Comparison of ENCODE assay signal across 18 cellular contexts in genomic region chr10:9016930-9017329, GRCh38.
"Had no signal": no experiment of that assay in that cellular context is flagged by ENCODE, and none has a peak within 500 bp of the region (broad histone marks: within the 10 kb centered on the region; RNA-seq: fewer than 3 reads in every experiment).

No MANE protein-coding gene starts in this region.

- H3K4me3 ChIP-seq: hepatocyte, lower lobe of right lung, sigmoid colon, thyroid gland had no signal

- H3K4me3 Mint-ChIP-seq: endodermal cell; mesothelial cell of epicardium; nephron; stimulated activated naive B cell treated with anti-CD40 and anti-IgM and Interleukin-4, amounts not matched to agents 10 μg/mL and 1 μg/mL and 100 μg/mL, for 72 hours had no signal

- ATAC-seq: activated naive CD4-positive, alpha-beta T cell treated with anti-CD3 and anti-CD28 coated beads, Interleukin-2, amount 50 U/mL, for 72 hours; foreskin keratinocyte; left cardiac atrium; lower lobe of right lung; stimulated activated naive B cell treated with anti-CD40 and anti-IgM and Interleukin-4, amounts not matched to agents 10 μg/mL and 1 μg/mL and 100 μg/mL, for 72 hours had no signal

- H3K4me1 ChIP-seq: lower lobe of right lung, thyroid gland had no signal

- H3K36me3 ChIP-seq: lower lobe of right lung, sigmoid colon, thyroid gland had no signal

- DNase-seq: activated CD4-positive, alpha-beta T cell treated with anti-CD3 and anti-CD28 coated beads for 48 hours; activated CD8-positive, alpha-beta memory T cell treated with anti-CD3 and anti-CD28 coated beads for 24 hours; activated gamma-delta T cell; amygdala; endodermal cell; foreskin keratinocyte; left cardiac atrium; lower lobe of right lung; occipital lobe; posterior cingulate gyrus; sigmoid colon; stimulated activated naive B cell treated with anti-CD40 and anti-IgM and Interleukin-4, amounts not matched to agents 10 μg/mL and 1 μg/mL and 100 μg/mL, for 72 hours; thyroid gland had no signal

- H3K36me3 Mint-ChIP-seq: mesothelial cell of epicardium; stimulated activated naive B cell treated with anti-CD40 and anti-IgM and Interleukin-4, amounts not matched to agents 10 μg/mL and 1 μg/mL and 100 μg/mL, for 72 hours had no signal

- H3K27ac ChIP-seq: epithelial cell of prostate, foreskin keratinocyte, hepatocyte, lower lobe of right lung, sigmoid colon, thyroid gland had no signal

- H3K27ac Mint-ChIP-seq: activated naive CD4-positive, alpha-beta T cell treated with anti-CD3 and anti-CD28 coated beads, Interleukin-2, amount 50 U/mL, for 72 hours; endodermal cell; mesothelial cell of epicardium; nephron; stimulated activated naive B cell treated with anti-CD40 and anti-IgM and Interleukin-4, amounts not matched to agents 10 μg/mL and 1 μg/mL and 100 μg/mL, for 72 hours had no signal

- H3K9me3 ChIP-seq: lower lobe of right lung, sigmoid colon, thyroid gland had no signal

- H3K27me3 ChIP-seq: foreskin keratinocyte, hepatocyte, sigmoid colon, thyroid gland had no signal

- H3K4me1 Mint-ChIP-seq: endodermal cell; stimulated activated naive B cell treated with anti-CD40 and anti-IgM and Interleukin-4, amounts not matched to agents 10 μg/mL and 1 μg/mL and 100 μg/mL, for 72 hours had no signal

- H3K9me3 Mint-ChIP-seq: endodermal cell; mesothelial cell of epicardium; nephron; stimulated activated naive B cell treated with anti-CD40 and anti-IgM and Interleukin-4, amounts not matched to agents 10 μg/mL and 1 μg/mL and 100 μg/mL, for 72 hours had no signal
